11 cellular contexts compared by ENCODE assay signal in the genomic region with DNA sequence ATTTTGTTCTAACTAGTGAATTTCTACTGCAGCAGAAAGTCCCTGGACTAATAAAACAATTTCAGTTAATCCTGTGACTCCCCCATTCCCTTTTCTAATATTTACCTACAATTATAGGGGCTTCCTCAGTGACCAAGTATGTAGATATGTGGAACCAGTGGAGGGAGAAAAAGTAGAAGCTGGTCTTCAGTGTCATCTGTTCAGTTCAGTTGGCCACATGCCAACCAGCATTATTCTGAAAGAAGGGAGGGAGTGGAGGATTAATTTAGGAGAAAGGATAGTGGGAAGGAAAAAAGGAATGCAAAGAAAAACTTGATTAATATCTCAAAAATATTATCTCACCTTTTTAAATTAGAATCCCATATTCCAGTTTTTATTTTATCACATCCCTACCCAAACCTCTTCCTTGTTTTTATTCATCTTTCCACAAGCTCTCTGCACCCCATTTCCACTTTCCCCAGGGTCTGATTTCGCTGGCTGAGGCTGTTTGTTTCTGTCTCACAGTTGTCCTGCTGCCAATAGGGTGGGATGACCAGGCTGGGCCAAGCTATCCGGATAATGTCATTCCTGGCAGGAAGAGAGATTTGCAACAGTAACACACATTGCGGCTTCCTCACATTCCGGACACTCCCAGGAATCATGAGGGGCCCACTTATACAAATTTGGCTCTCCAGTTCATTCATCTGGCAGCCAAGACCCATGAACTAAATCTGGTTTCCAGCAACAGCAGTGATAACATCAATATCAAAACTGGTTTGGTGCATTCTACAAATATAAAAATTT. TPM values are rescaled to one million over a fixed set of nuclear protein-coding genes. Genes with fewer than 3 reads are reported as not detected.
DNase-seq lines count a peak whose midpoint lies in the region; ATAC-seq and TF ChIP-seq lines count a peak whose summit lies in the region.
"Had no signal": no experiment of that assay in that cellular context is flagged by ENCODE, and none has a peak within 500 bp of the region (broad histone marks: within the 10 kb centered on the region; RNA-seq: fewer than 3 reads in every experiment).

No MANE protein-coding gene starts in this region.

- CTCF ChIA-PET in PC-3 (lab: Charles Lee): no interaction called here

- no peaks in the 10 kb centered on the region for H3K9me3 Mint-ChIP-seq in activated T-helper 2 cell treated with anti-CD3 and anti-CD28 coated beads, Interferon-gamma antibody, Interleukin-2, Interleukin-4, amounts not matched to agents 10 μg/mL and 5 μg/mL and 100 μg/mL, durations not matched to agents 14 hours and 24 hours and 36 hours

- H3K36me3 Mint-ChIP-seq in activated T-helper 2 cell treated with anti-CD3 and anti-CD28 coated beads, Interferon-gamma antibody, Interleukin-2, Interleukin-4, amounts not matched to agents 10 μg/mL and 5 μg/mL and 100 μg/mL, durations not matched to agents 14 hours and 24 hours and 36 hours (ENCODE audit: low read depth): no peaks in the 10 kb centered on the region

- no peak overlapping the region for H3K27ac Mint-ChIP-seq in activated T-helper 2 cell treated with anti-CD3 and anti-CD28 coated beads, Interferon-gamma antibody, Interleukin-2, Interleukin-4, amounts not matched to agents 10 μg/mL and 5 μg/mL and 100 μg/mL, durations not matched to agents 14 hours and 24 hours and 36 hours

- H3K4me3 Mint-ChIP-seq in activated T-helper 2 cell treated with anti-CD3 and anti-CD28 coated beads, Interferon-gamma antibody, Interleukin-2, Interleukin-4, amounts not matched to agents 10 μg/mL and 5 μg/mL and 100 μg/mL, durations not matched to agents 14 hours and 24 hours and 36 hours (ENCODE audit: low read depth): no peak overlapping the region

- H3K4me3 ChIP-seq in PC-3 (ENCODE audit: low read length) (peak overlapping the region; percentile 14; the same call in 1 of the 2 replicates), fibroblast of pulmonary artery (replicated peaks; ENCODE audit: low read depth, low read length) (peak overlapping the region; percentile 16), osteoblast (ENCODE audit: insufficient read depth, low read length) (no peak overlapping the region)
- H3K4me3 ChIP-seq: vagina had no signal

- H3K4me2 ChIP-seq in PC-3 (ENCODE audit: low read length): peak overlapping the region; percentile 60
- peak overlapping the region; percentile 54 for H3K4me2 ChIP-seq in osteoblast (ENCODE audit: insufficient read depth, low read length)

- peak overlapping the region; percentile 83 for H3K27ac ChIP-seq in PC-3 (ENCODE audit: low read length)
- H3K27ac ChIP-seq in osteoblast (ENCODE audit: low read depth, low read length): peak overlapping the region; percentile 36
- H3K27ac ChIP-seq: vagina had no signal

- no peaks in the 10 kb centered on the region for H3K9me3 ChIP-seq in PC-3 (ENCODE audit: low read length)
- H3K9me3 ChIP-seq in osteoblast (ENCODE audit: low read depth, low read length): no peaks in the 10 kb centered on the region
- H3K9me3 ChIP-seq: vagina had no signal

- BruUV-seq in PC-3 (replicated peaks; lab: Mats Ljungman, UMichigan): TSS peak; percentile 81

- H3K79me2 ChIP-seq in PC-3 (ENCODE audit: low read length): no peaks in the 10 kb centered on the region
- H3K79me2 ChIP-seq in osteoblast (ENCODE audit: insufficient read depth, low read length): no peaks in the 10 kb centered on the region

- DNase-seq in EL (peak; percentile 85), PC-3 (peak; percentile 88), fibroblast of pulmonary artery (ENCODE audit: low read depth) (peak; percentile 94), osteoblast (ENCODE audit: insufficient read length, low spot score, missing footprints) (peak; percentile 87), retina (no peak), islet precursor cell (no peak)
- no peak for DNase-seq in activated T-helper 2 cell treated with anti-CD3 and anti-CD28 coated beads, Interferon-gamma antibody, Interleukin-2, Interleukin-4, amounts not matched to agents 10 μg/mL and 5 μg/mL and 100 μg/mL, durations not matched to agents 14 hours and 24 hours and 36 hours (ENCODE audit: low spot score)
- DNase-seq: caudate nucleus, NCI-H2029 had no signal

- H4K20me1 ChIP-seq in PC-3 (ENCODE audit: low read length): no peaks in the 10 kb centered on the region
- no peaks in the 10 kb centered on the region for H4K20me1 ChIP-seq in osteoblast (ENCODE audit: insufficient read depth, low read length)

- H3K27me3 Mint-ChIP-seq in activated T-helper 2 cell treated with anti-CD3 and anti-CD28 coated beads, Interferon-gamma antibody, Interleukin-2, Interleukin-4, amounts not matched to agents 10 μg/mL and 5 μg/mL and 100 μg/mL, durations not matched to agents 14 hours and 24 hours and 36 hours (ENCODE audit: low read depth): peaks cover 36% of the 10 kb centered on the region

- H3K4me1 ChIP-seq in PC-3 (ENCODE audit: insufficient read depth, low read length) (peaks cover 59% of the 10 kb centered on the region), osteoblast (ENCODE audit: insufficient read depth, low read length) (peaks cover 14% of the 10 kb centered on the region)
- H3K4me1 ChIP-seq: vagina had no signal

- POLR2A ChIA-PET in PC-3 (lab: Charles Lee; ENCODE audit: unreplicated experiment): interaction anchor here (0.6 to 0.7 kb wide), 2 partner anchors 27 to 1159 kb away, joined by 3 to 9 read pairs; no protein-coding TSS in a partner anchor

- H3K9me2 ChIP-seq in PC-3 (replicated peaks; ENCODE audit: low read length): no peaks in the 10 kb centered on the region

- peaks cover 7% of the 10 kb centered on the region for H3F3A ChIP-seq in PC-3 (ENCODE audit: low read length, unreplicated experiment)

- intact Hi-C loops in PC-3 (cut with micrococcal nuclease): loop anchor here (1.0 kb wide), 2 partner anchors 20 to 24 kb away; partner anchors contain the start of gene ANTXR2
- intact Hi-C loops in activated T-helper 2 cell treated with anti-CD3 and anti-CD28 coated beads, Interferon-gamma antibody, Interleukin-2, Interleukin-4, amounts not matched to agents 10 μg/mL and 5 μg/mL and 100 μg/mL, durations not matched to agents 14 hours and 24 hours and 36 hours (cut with micrococcal nuclease): no loop called here

- H3K36me3 ChIP-seq in PC-3 (ENCODE audit: low read depth, low read length): no peaks in the 10 kb centered on the region
- no peaks in the 10 kb centered on the region for H3K36me3 ChIP-seq in osteoblast (ENCODE audit: insufficient read depth, low read length)
- H3K36me3 ChIP-seq: vagina had no signal

- no peaks in the 10 kb centered on the region for H3K27me3 ChIP-seq in PC-3 (ENCODE audit: low read length)
- H3K27me3 ChIP-seq in osteoblast (ENCODE audit: insufficient read depth, low read length): no peaks in the 10 kb centered on the region
- H3K27me3 ChIP-seq: vagina had no signal

- H2AFZ ChIP-seq in PC-3 (ENCODE audit: low read length): no peak overlapping the region
- H2AFZ ChIP-seq in osteoblast (ENCODE audit: low read length): no peak overlapping the region

- TF ChIP-seq CTCF in PC-3 (conservative IDR thresholded peaks at IDR 0.05; ENCODE audit: low read depth, low read length) (no peak), fibroblast of pulmonary artery (IDR thresholded peaks at IDR 0.05; ENCODE audit: low read length, missing control alignments) (no peak), osteoblast (IDR thresholded peaks at IDR 0.05; ENCODE audit: extremely low read depth, low read depth, low read length) (no peak)

- H3K4me1 Mint-ChIP-seq in activated T-helper 2 cell treated with anti-CD3 and anti-CD28 coated beads, Interferon-gamma antibody, Interleukin-2, Interleukin-4, amounts not matched to agents 10 μg/mL and 5 μg/mL and 100 μg/mL, durations not matched to agents 14 hours and 24 hours and 36 hours (ENCODE audit: low read depth): peaks cover 8% of the 10 kb centered on the region

- H3K9ac ChIP-seq in PC-3 (ENCODE audit: low read length): peak overlapping the region; percentile 48

- ATAC-seq in PC-3: peak; percentile 77
- ATAC-seq in HG02885 (IDR thresholded peaks at IDR 0.05; ENCODE audit: poor library complexity, unreplicated experiment): no peak

RNA-seq across cellular contexts. Expression of gene ANTXR2, which starts 24.6 kb away (rescaled TPM):
- total RNA-seq in PC-3 (2014; rRNA removed) (43.9 and 56.3 TPM in 2 replicates), osteoblast (86.9 and 97.4 TPM in 2 replicates)
- 3.2 and 3.6 TPM in 2 replicates for total RNA-seq in activated T-helper 2 cell treated with anti-CD3 and anti-CD28 coated beads, Interferon-gamma antibody, Interleukin-2, Interleukin-4, amounts not matched to agents 10 μg/mL and 5 μg/mL and 100 μg/mL, durations not matched to agents 14 hours and 24 hours and 36 hours

Comparison
In these comparisons a context has a peak if more than half of its experiments do, and no peak if none do; other contexts are left out.
1. DNase-seq: peak in EL (single experiment), PC-3 (single experiment), fibroblast of pulmonary artery (single experiment) and osteoblast (single experiment); none in activated T-helper 2 cell treated with anti-CD3 and anti-CD28 coated beads, Interferon-gamma antibody, Interleukin-2, Interleukin-4, amounts not matched to agents 10 μg/mL and 5 μg/mL and 100 μg/mL, durations not matched to agents 14 hours and 24 hours and 36 hours (single experiment), retina (single experiment) and islet precursor cell (single experiment).